ENCODE assay signal across 8 cellular contexts in genomic region chr10:117175901-117176534, GRCh38. TPM values are rescaled to one million over a fixed set of nuclear protein-coding genes. Genes with fewer than 3 reads are reported as not detected.
A peak's percentile ranks its signal among the peaks of the same experiment; 100 is the strongest.
DNase-seq lines count a peak whose midpoint lies in the region; ATAC-seq, FAIRE-seq and TF ChIP-seq lines count a peak whose summit lies in the region.

No MANE protein-coding gene starts in this region.

- H3K36me3 ChIP-seq in bronchial epithelial cell (ENCODE audit: control insufficient read depth, insufficient read depth, low read length) (no peaks in the 10 kb centered on the region), kidney epithelial cell (ENCODE audit: control insufficient read depth, insufficient read depth, low read length) (no peaks in the 10 kb centered on the region)

- DNase-seq in DMS153 treated with DMSO at 0.1 percent for 48 hours (lab: John Stamatoyannopoulos, UW; ENCODE audit: unreplicated experiment) (peak; percentile 48), DMS153 (lab: John Stamatoyannopoulos, UW) (no peak), NCI-H1417 (lab: John Stamatoyannopoulos, UW) (peak; percentile 52 to 81 (median 65)), bronchial epithelial cell (ENCODE audit: low read depth) (peak; percentile 55), kidney epithelial cell (ENCODE audit: low read depth) (peak; percentile 31)
- peak; percentile 56 to 66 for DNase-seq in stimulated activated CD4-positive, alpha-beta T cell treated with anti-CD3 and anti-CD28 coated beads, Interleukin-15, amount 100 ng/mL, for 48 hours (ENCODE audit: low read depth in 2 of 2)

- no peak overlapping the region for H3K27ac ChIP-seq in VCaP

- H3K27me3 ChIP-seq in bronchial epithelial cell (ENCODE audit: control insufficient read depth, insufficient read depth, low read length) (peaks cover 10% of the 10 kb centered on the region), kidney epithelial cell (ENCODE audit: control insufficient read depth, insufficient read depth, low read length) (peaks cover 21% of the 10 kb centered on the region)

- peak; percentile 41 for ATAC-seq in HG02610 (IDR thresholded peaks at IDR 0.05; ENCODE audit: unreplicated experiment)

- H3K4me3 ChIP-seq in bronchial epithelial cell (ENCODE audit: low read depth, low read length) (peak overlapping the region; percentile 35), kidney epithelial cell (ENCODE audit: low read depth, low read length) (no peak overlapping the region)

- no peak for FAIRE-seq in bronchial epithelial cell (lab: Jason Lieb, UNC)

- TF ChIP-seq CTCF in VCaP (conservative IDR thresholded peaks at IDR 0.05) (peak; percentile 78), bronchial epithelial cell (IDR thresholded peaks at IDR 0.05; ENCODE audit: insufficient read depth, low read length, severe bottlenecking) (peak; percentile 81), kidney epithelial cell (IDR thresholded peaks at IDR 0.05; ENCODE audit: insufficient read depth, low read length, poor library complexity, severe bottlenecking) (peak; percentile 83)

RNA-seq across cellular contexts. Expression of gene KCNK18, which starts 21.3 kb away (rescaled TPM):
- total RNA-seq in bronchial epithelial cell (not detected in 2 replicates), kidney epithelial cell (not detected in 2 replicates)

RNA-seq across cellular contexts. Expression of gene VAX1, which starts 37.9 kb away (rescaled TPM):
- total RNA-seq in bronchial epithelial cell (not detected in 2 replicates), kidney epithelial cell (0.08 TPM in 1 of 2 replicates, not detected in the other)
